Comparison of ENCODE assay signal across 9 cellular contexts in genomic region chr19:12052057-12052570, GRCh38. TPM values are rescaled to one million over a fixed set of nuclear protein-coding genes. Genes with fewer than 3 reads are reported as not detected.
DNase-seq lines count a peak whose midpoint lies in the region; ATAC-seq, FAIRE-seq and TF ChIP-seq lines count a peak whose summit lies in the region.
"Had no signal": no experiment of that assay in that cellular context is flagged by ENCODE, and none has a peak within 500 bp of the region (broad histone marks: within the 10 kb centered on the region; RNA-seq: fewer than 3 reads in every experiment).

No MANE protein-coding gene starts in this region.

- no peak overlapping the region for H3K27ac Mint-ChIP-seq in CD4-positive, alpha-beta T cell
- H3K27ac Mint-ChIP-seq in stimulated activated naive B cell treated with anti-CD40 and anti-IgM and Interleukin-4, amounts not matched to agents 10 μg/mL and 1 μg/mL and 100 μg/mL, for 72 hours = peak overlapping the region; percentile 83

- H3K4me1 Mint-ChIP-seq in CD4-positive, alpha-beta T cell (ENCODE audit: low read depth) = peaks cover 17% of the 10 kb centered on the region
- peaks cover 7 to 22% of the 10 kb centered on the region in 2 donors for H3K4me1 Mint-ChIP-seq in stimulated activated naive B cell treated with anti-CD40 and anti-IgM and Interleukin-4, amounts not matched to agents 10 μg/mL and 1 μg/mL and 100 μg/mL, for 72 hours

- no peak for FAIRE-seq in D721Med (lab: Jason Lieb, UNC)

- no peaks in the 10 kb centered on the region for H3K9me3 ChIP-seq in CD4-positive, alpha-beta T cell (ENCODE audit: control insufficient read depth, low read length)
- peaks cover under 1% of the 10 kb centered on the region for H3K9me3 ChIP-seq in iPS-15b (ENCODE audit: control insufficient read depth, insufficient read depth, low read length)

- H3K9me3 Mint-ChIP-seq in CD4-positive, alpha-beta T cell = peaks cover 3% of the 10 kb centered on the region
- H3K9me3 Mint-ChIP-seq in stimulated activated naive B cell treated with anti-CD40 and anti-IgM and Interleukin-4, amounts not matched to agents 10 μg/mL and 1 μg/mL and 100 μg/mL, for 72 hours = no peaks in the 10 kb centered on the region

- peaks cover 7% of the 10 kb centered on the region for H3K36me3 Mint-ChIP-seq in CD4-positive, alpha-beta T cell (ENCODE audit: low read depth)
- H3K36me3 Mint-ChIP-seq in stimulated activated naive B cell treated with anti-CD40 and anti-IgM and Interleukin-4, amounts not matched to agents 10 μg/mL and 1 μg/mL and 100 μg/mL, for 72 hours = no peaks in the 10 kb centered on the region

- POLR2A ChIA-PET in CD4-positive, alpha-beta T cell (lab: Charles Lee) = no interaction called here

- no peaks in the 10 kb centered on the region for H3K36me3 ChIP-seq in iPS-15b (ENCODE audit: control insufficient read depth, insufficient read depth, low read length)

- peak; percentile 17 for ATAC-seq in CD4-positive, alpha-beta T cell (ENCODE audit: poor library complexity)
- peak in 1 of 2 donors; percentile 28 for ATAC-seq in stimulated activated naive B cell treated with anti-CD40 and anti-IgM and Interleukin-4, amounts not matched to agents 10 μg/mL and 1 μg/mL and 100 μg/mL, for 72 hours (replicated peaks)

- H3K27me3 ChIP-seq in CD4-positive, alpha-beta T cell (ENCODE audit: control insufficient read depth, insufficient read depth, low read length) = no peaks in the 10 kb centered on the region
- peaks cover 2% of the 10 kb centered on the region for H3K27me3 ChIP-seq in iPS-15b (ENCODE audit: control insufficient read depth, insufficient read depth, low read length)

- H3K9ac ChIP-seq in iPS-15b (ENCODE audit: low read depth, low read length) = peak overlapping the region; percentile 85
- H3K9ac ChIP-seq: KMS-11 had no signal

- peaks cover 34% of the 10 kb centered on the region for H3K27me3 Mint-ChIP-seq in CD4-positive, alpha-beta T cell
- peaks cover 4 to 22% of the 10 kb centered on the region in 2 donors for H3K27me3 Mint-ChIP-seq in stimulated activated naive B cell treated with anti-CD40 and anti-IgM and Interleukin-4, amounts not matched to agents 10 μg/mL and 1 μg/mL and 100 μg/mL, for 72 hours

- intact Hi-C loops in CD4-positive, alpha-beta T cell (cut with DNase I, micrococcal nuclease) = loop anchor here in 1 of 2 experiments (10.0 kb wide), 1 partner anchor 87 kb away; the partner anchor contains the start of gene ZNF763

- no peak for DNase-seq in CD4-positive, alpha-beta T cell
- no peak for DNase-seq in HFF-Myc (ENCODE audit: extremely low read depth, low read depth)
- no peak for DNase-seq in stimulated activated naive B cell treated with anti-CD40 and anti-IgM and Interleukin-4, amounts not matched to agents 10 μg/mL and 1 μg/mL and 100 μg/mL, for 72 hours
- no peak for DNase-seq in NCI-H2227 treated with DMSO at 0.1 percent for 48 hours (lab: John Stamatoyannopoulos, UW)
- no peak for DNase-seq in D721Med (ENCODE audit: insufficient read length, low spot score)
- DNase-seq in HuH-7 (ENCODE audit: low spot score) = no peak

- H3K4me3 ChIP-seq in HFF-Myc (replicated peaks; ENCODE audit: low read depth, low read length) (peak overlapping the region; percentile 51), iPS-15b (ENCODE audit: low read depth, low read length) (peak overlapping the region; percentile 93)

- no peak for TF ChIP-seq CTCF in CD4-positive, alpha-beta T cell (IDR thresholded peaks at IDR 0.05)
- TF ChIP-seq CTCF in HFF-Myc (IDR thresholded peaks at IDR 0.05; ENCODE audit: low read depth, low read length, missing control alignments) = no peak
- TF ChIP-seq CTCF in VCaP (conservative IDR thresholded peaks at IDR 0.05) = no peak
- no peak for TF ChIP-seq CTCF in D721Med (IDR thresholded peaks at IDR 0.05; ENCODE audit: insufficient read depth, missing control alignments)

- H3K4me3 Mint-ChIP-seq in CD4-positive, alpha-beta T cell = peak overlapping the region; percentile 86
- peak overlapping the region; percentile 84 to 88 for H3K4me3 Mint-ChIP-seq in stimulated activated naive B cell treated with anti-CD40 and anti-IgM and Interleukin-4, amounts not matched to agents 10 μg/mL and 1 μg/mL and 100 μg/mL, for 72 hours

- H3K27ac ChIP-seq in CD4-positive, alpha-beta T cell (ENCODE audit: low read depth, low read length) = no peak overlapping the region
- H3K27ac ChIP-seq in VCaP = peak overlapping the region; percentile 72
- H3K27ac ChIP-seq: KMS-11 had no signal

- CTCF ChIA-PET in CD4-positive, alpha-beta T cell (lab: Charles Lee) = interaction anchor here (1.6 kb wide), 1 partner anchor 88 kb away, joined by 4 read pairs; no protein-coding TSS in a partner anchor

- peaks cover 2% of the 10 kb centered on the region for H3K4me1 ChIP-seq in iPS-15b (ENCODE audit: control insufficient read depth, insufficient read depth, low read length)

RNA-seq across cellular contexts. Expression of gene ZNF878, which starts 0.6 kb away (rescaled TPM):
- total RNA-seq in CD4-positive, alpha-beta T cell = not detected

RNA-seq across cellular contexts. Expression of gene ZNF844, which starts 12.4 kb away (rescaled TPM):
- 10 to 100 TPM; 22.2 to 23.7 TPM for total RNA-seq in CD4-positive, alpha-beta T cell

RNA-seq across cellular contexts. Expression of gene ZNF433, which starts 16.6 kb away (rescaled TPM):
- 1 to 10 TPM; 2.6 to 2.8 TPM for total RNA-seq in CD4-positive, alpha-beta T cell
